ENCODE assay signal across 21 cellular contexts in the genomic region with DNA sequence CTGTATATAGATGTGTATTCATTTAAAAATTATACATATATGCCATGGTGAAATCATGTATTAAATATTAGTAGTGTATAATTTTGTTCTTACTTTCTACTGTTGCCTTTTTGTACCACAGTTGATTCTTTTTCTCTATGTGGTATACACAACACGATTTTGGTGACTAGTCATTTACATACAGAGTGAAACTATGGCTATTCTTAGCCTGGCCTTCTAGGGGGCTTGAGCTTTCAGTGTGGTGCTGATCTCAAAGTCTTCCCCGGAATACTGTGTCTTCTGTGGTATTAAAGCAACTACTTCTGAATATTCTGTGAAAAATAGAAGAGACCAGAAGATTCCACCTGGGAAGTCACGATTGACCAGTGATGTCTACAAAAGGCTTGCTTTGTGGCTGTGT.
DNase-seq lines count a peak whose midpoint lies in the region; ATAC-seq and TF ChIP-seq lines count a peak whose summit lies in the region.
"Had no signal": no experiment of that assay in that cellular context is flagged by ENCODE, and none has a peak within 500 bp of the region (broad histone marks: within the 10 kb centered on the region; RNA-seq: fewer than 3 reads in every experiment).

No MANE protein-coding gene starts in this region.

- H3K36me3 ChIP-seq in A673 (ENCODE audit: insufficient read depth, low read length, poor library complexity, severe bottlenecking) (no peaks in the 10 kb centered on the region), H7 (replicated peaks; ENCODE audit: control insufficient read depth, insufficient read depth, low read length) (no peaks in the 10 kb centered on the region), MM.1S (replicated peaks; ENCODE audit: insufficient read depth, low read length) (no peaks in the 10 kb centered on the region), endodermal cell (ENCODE audit: control insufficient read depth, insufficient read depth, low read length) (no peaks in the 10 kb centered on the region)
- H3K36me3 ChIP-seq: left lung, MG63 had no signal

- DNase-seq in A673 (ENCODE audit: low spot score) (peak; percentile 62), H7 (peak; percentile 2), MM.1S (no peak), endodermal cell (no peak), activated gamma-delta T cell (lab: John Stamatoyannopoulos, UW) (no peak)
- DNase-seq: activated CD4-positive, alpha-beta T cell treated with anti-CD3 and anti-CD28 coated beads, Interleukin-2, amount 10 ng/mL, durations not matched to agents 24 days and 14 days; aorta; central memory CD4-positive, alpha-beta T cell; heart left ventricle; left lung; MG63; NCI-H1694 treated with DMSO at 0.1 percent for 48 hours; NCI-H226; NK-92 treated with Interleukin-12 subunit alpha and Interleukin-12 subunit beta, amount 100 ng/mL, for 24 hours; psoas muscle had no signal

- WGBS in endodermal cell (ENCODE audit: insufficient coverage in 1 of 2, insufficient read length in 1 of 2), 2 experiments, result 84 to 90% methylated on average over 2 to 3 of the region's 3 CpGs

- intact Hi-C loops in A673 (cut with micrococcal nuclease; ENCODE audit: unreplicated experiment), result loop anchor here (1.0 to 10.0 kb wide), 3 partner anchors 366 to 627 kb away; no protein-coding TSS in a partner anchor

- 0 out of 2 replicates have a peak overlapping the region, but pooled peaks have one; percentile 15 for H3K4me2 ChIP-seq in MM.1S (ENCODE audit: low read depth, low read length)

- no peak for ATAC-seq in GM21825 (IDR thresholded peaks at IDR 0.05; ENCODE audit: unreplicated experiment)
- no peak for ATAC-seq in HG03520 (IDR thresholded peaks at IDR 0.05; ENCODE audit: unreplicated experiment)
- ATAC-seq in HG02642 (IDR thresholded peaks at IDR 0.05; ENCODE audit: poor library complexity, unreplicated experiment), result no peak
- ATAC-seq: activated naive CD4-positive, alpha-beta T cell treated with anti-CD3 and anti-CD28 coated beads, Interleukin-2, amount 50 U/mL, for 72 hours; heart left ventricle; left lung; psoas muscle; SK-N-SH treated with all-trans-retinoic acid at 6 μM for 48 hours had no signal

- TF ChIP-seq CTCF in A673 (conservative IDR thresholded peaks at IDR 0.05; ENCODE audit: low read depth, low read length) (no peak), MM.1S (IDR thresholded peaks at IDR 0.05; ENCODE audit: low read length) (no peak), endodermal cell (conservative IDR thresholded peaks at IDR 0.05) (peak; percentile 24)

- no peaks in the 10 kb centered on the region for H3K79me2 ChIP-seq in MM.1S (ENCODE audit: low read length)

- CTCF ChIA-PET in A673 (lab: Charles Lee), result no interaction called here

- H2AFZ ChIP-seq in MM.1S (ENCODE audit: low read length), result no peak overlapping the region

- H3K27me3 ChIP-seq in A673 (replicated peaks; ENCODE audit: insufficient read depth, low read depth, low read length, poor library complexity) (no peaks in the 10 kb centered on the region), H7 (ENCODE audit: control insufficient read depth, insufficient read depth, low read length) (no peaks in the 10 kb centered on the region), MM.1S (replicated peaks; ENCODE audit: insufficient read depth, low read length) (no peaks in the 10 kb centered on the region), endodermal cell (ENCODE audit: control insufficient read depth, insufficient read depth, low read length, poor library complexity, severe bottlenecking) (no peaks in the 10 kb centered on the region)
- H3K27me3 ChIP-seq: heart left ventricle, left lung, MG63 had no signal

- peak overlapping the region; percentile 60 for H3K27ac ChIP-seq in A673 (ENCODE audit: low read depth, low read length, poor library complexity, severe bottlenecking)
- no peak overlapping the region for H3K27ac ChIP-seq in MM.1S (ENCODE audit: low read length)
- H3K27ac ChIP-seq in endodermal cell (ENCODE audit: low read depth, low read length), result no peak overlapping the region
- H3K27ac ChIP-seq: heart left ventricle, left lung, psoas muscle had no signal

- H3K9ac ChIP-seq in MM.1S (ENCODE audit: low read length) (no peak overlapping the region), endodermal cell (ENCODE audit: extremely low read depth, low read length, poor library complexity, severe bottlenecking) (no peak overlapping the region)

- H3K27ac Mint-ChIP-seq in endodermal cell, result no peak overlapping the region
- H3K27ac Mint-ChIP-seq: activated CD4-positive, alpha-beta T cell treated with anti-CD3 and anti-CD28 coated beads, Interleukin-2, amount 10 ng/mL, durations not matched to agents 24 days and 14 days; activated naive CD4-positive, alpha-beta T cell treated with anti-CD3 and anti-CD28 coated beads, Interleukin-2, amount 50 U/mL, for 72 hours had no signal

- no peaks in the 10 kb centered on the region for H4K20me1 ChIP-seq in MM.1S (ENCODE audit: insufficient read depth, low read length)

- H3K9me3 Mint-ChIP-seq in endodermal cell, result no peaks in the 10 kb centered on the region
- H3K9me3 Mint-ChIP-seq: activated CD4-positive, alpha-beta T cell treated with anti-CD3 and anti-CD28 coated beads, Interleukin-2, amount 10 ng/mL, durations not matched to agents 24 days and 14 days; activated naive CD4-positive, alpha-beta T cell treated with anti-CD3 and anti-CD28 coated beads, Interleukin-2, amount 50 U/mL, for 72 hours; CD14-positive monocyte had no signal

- no peaks in the 10 kb centered on the region for H3K27me3 Mint-ChIP-seq in endodermal cell (ENCODE audit: insufficient read depth)
- H3K27me3 Mint-ChIP-seq: activated CD4-positive, alpha-beta T cell treated with anti-CD3 and anti-CD28 coated beads, Interleukin-2, amount 10 ng/mL, durations not matched to agents 24 days and 14 days had no signal

- BruUV-seq in A673 (replicated peaks; lab: Mats Ljungman, UMichigan), result no TSS peak

- H3K9me3 ChIP-seq in A673 (ENCODE audit: low read depth, low read length, poor library complexity, severe bottlenecking) (no peaks in the 10 kb centered on the region), MM.1S (replicated peaks; ENCODE audit: insufficient read depth, low read length) (no peaks in the 10 kb centered on the region), endodermal cell (ENCODE audit: control insufficient read depth, low read length) (no peaks in the 10 kb centered on the region)
- H3K9me3 ChIP-seq: heart left ventricle, left lung, MG63, psoas muscle had no signal

- H3K36me3 Mint-ChIP-seq in endodermal cell (ENCODE audit: low read depth), result peaks cover 2% of the 10 kb centered on the region

- no peak overlapping the region for H3K4me3 Mint-ChIP-seq in endodermal cell
- H3K4me3 Mint-ChIP-seq: activated CD4-positive, alpha-beta T cell treated with anti-CD3 and anti-CD28 coated beads, Interleukin-2, amount 10 ng/mL, durations not matched to agents 24 days and 14 days; CD14-positive monocyte had no signal

- POLR2A ChIA-PET in A673 (lab: Charles Lee; ENCODE audit: low non-redundant PET), result no interaction called here

- H3K4me1 ChIP-seq in A673 (ENCODE audit: insufficient read depth, low read length, poor library complexity, severe bottlenecking), result peaks cover 44% of the 10 kb centered on the region
- peaks cover 29% of the 10 kb centered on the region for H3K4me1 ChIP-seq in MM.1S (ENCODE audit: low read length)
- H3K4me1 ChIP-seq in endodermal cell (ENCODE audit: control insufficient read depth, insufficient read depth, low read length), result peaks cover 4% of the 10 kb centered on the region

- H3K4me3 ChIP-seq in A673 (ENCODE audit: low read depth, low read length, poor library complexity, severe bottlenecking), result peak overlapping the region; percentile 51
- H3K4me3 ChIP-seq in H7 (ENCODE audit: insufficient read depth, low read depth, low read length), result no peak overlapping the region
- no peak overlapping the region for H3K4me3 ChIP-seq in MM.1S (ENCODE audit: low read length)
- H3K4me3 ChIP-seq in endodermal cell (ENCODE audit: low read length), result no peak overlapping the region
- H3K4me3 ChIP-seq: heart left ventricle, left lung, MG63, psoas muscle had no signal

- H3F3A ChIP-seq in MM.1S (ENCODE audit: insufficient read depth, low read length), result peaks cover 10% of the 10 kb centered on the region

- H3K4me1 Mint-ChIP-seq in endodermal cell, result peaks cover 30% of the 10 kb centered on the region

- H3K9me2 ChIP-seq in MM.1S (replicated peaks; ENCODE audit: insufficient read depth, low read length), result no peaks in the 10 kb centered on the region

Comparison
In these comparisons a context has a peak if more than half of its experiments do, and no peak if none do; other contexts are left out.
1. DNase-seq: peak in A673 (single experiment) and H7 (single experiment); none in MM.1S (single experiment), endodermal cell (single experiment) and activated gamma-delta T cell (single experiment).